ENCODE assay signal across 8 cellular contexts in genomic region chr1:175319112-175319911, GRCh38.
DNase-seq lines count a peak whose midpoint lies in the region; ATAC-seq and TF ChIP-seq lines count a peak whose summit lies in the region.

No MANE protein-coding gene starts in this region.

- intact Hi-C loops in naive thymus-derived CD4-positive, alpha-beta T cell (cut with micrococcal nuclease), result loop anchor here (1.0 to 10.0 kb wide), 9 partner anchors 22 to 754 kb away; no protein-coding TSS in a partner anchor

- H3K4me3 Mint-ChIP-seq in naive thymus-derived CD4-positive, alpha-beta T cell, result peak overlapping the region in 5 of 10 donors; percentile 8 to 44 (median 42)

- peaks cover 0 to 2% (median 0%) of the 10 kb centered on the region in 11 donors for H3K9me3 Mint-ChIP-seq in naive thymus-derived CD4-positive, alpha-beta T cell

- H3K27me3 ChIP-seq in NT2/D1 (ENCODE audit: insufficient read depth, insufficient read length), result no peaks in the 10 kb centered on the region
- H3K27me3 ChIP-seq in naive thymus-derived CD4-positive, alpha-beta T cell (ENCODE audit: control insufficient read depth in 2 of 2, insufficient read depth in 2 of 2, low read length in 2 of 2), result no peaks in the 10 kb centered on the region

- H3K4me3 ChIP-seq in AG04449 (ENCODE audit: low read depth, low read length), result no peak overlapping the region
- H3K4me3 ChIP-seq in NT2/D1 (ENCODE audit: insufficient read length, low read depth), result no peak overlapping the region
- H3K4me3 ChIP-seq in naive thymus-derived CD4-positive, alpha-beta T cell (ENCODE audit: low read length), result no peak overlapping the region

- CTCF ChIA-PET in AG04449 (lab: Yijun Ruan, JAX), result interaction anchor here (0.9 to 7.1 kb wide), 10 partner anchors 19 to 295 kb away, joined by 3 to 84 read pairs (median 6); no protein-coding TSS in a partner anchor
- CTCF ChIA-PET in naive thymus-derived CD4-positive, alpha-beta T cell (lab: Charles Lee), result interaction anchor here (0.6 to 10.1 kb wide), 16 partner anchors 10 to 175 kb away, joined by 3 to 182 read pairs (median 4); no protein-coding TSS in a partner anchor

- no peak overlapping the region for H3K9ac ChIP-seq in NT2/D1 (ENCODE audit: insufficient read length, low read depth)

- H3K36me3 Mint-ChIP-seq in naive thymus-derived CD4-positive, alpha-beta T cell, result no peaks in the 10 kb centered on the region

- peaks cover 3% of the 10 kb centered on the region for H3K4me1 ChIP-seq in NT2/D1 (ENCODE audit: insufficient read depth, insufficient read length)
- H3K4me1 ChIP-seq in naive thymus-derived CD4-positive, alpha-beta T cell (ENCODE audit: control insufficient read depth in 2 of 2, insufficient read depth in 2 of 2, low read length in 2 of 2), result peaks cover 4 to 5% of the 10 kb centered on the region in 2 donors

- POLR2A ChIA-PET in AG04449 (lab: Yijun Ruan, JAX), result no interaction called here
- POLR2A ChIA-PET in naive thymus-derived CD4-positive, alpha-beta T cell (lab: Charles Lee), result interaction anchor here (0.9 to 1.2 kb wide), 3 partner anchors 131 to 168 kb away, joined by 4 read pairs; no protein-coding TSS in a partner anchor

- H3K4me1 Mint-ChIP-seq in naive thymus-derived CD4-positive, alpha-beta T cell, result peaks cover 4 to 29% (median 18%) of the 10 kb centered on the region in 7 donors

- H3K36me3 ChIP-seq in NT2/D1 (ENCODE audit: insufficient read depth, insufficient read length, low read length), result no peaks in the 10 kb centered on the region
- no peaks in the 10 kb centered on the region for H3K36me3 ChIP-seq in naive thymus-derived CD4-positive, alpha-beta T cell (ENCODE audit: control insufficient read depth in 2 of 3, insufficient read depth in 3 of 3, low read length in 3 of 3)

- H3K9me3 ChIP-seq in NT2/D1 (ENCODE audit: insufficient read depth, low read length), result no peaks in the 10 kb centered on the region
- H3K9me3 ChIP-seq in naive thymus-derived CD4-positive, alpha-beta T cell (ENCODE audit: control insufficient read depth in 2 of 3, low read length in 3 of 3), result no peaks in the 10 kb centered on the region

- H3K27ac ChIP-seq in naive thymus-derived CD4-positive, alpha-beta T cell (ENCODE audit: low read depth, low read length), result no peak overlapping the region

- ATAC-seq in GM18511 (IDR thresholded peaks at IDR 0.05; ENCODE audit: unreplicated experiment), result peak; percentile 85
- ATAC-seq in HG03460 (IDR thresholded peaks at IDR 0.05; ENCODE audit: unreplicated experiment), result peak; percentile 76
- peak; percentile 82 for ATAC-seq in esophagus mucosa
- ATAC-seq in naive thymus-derived CD4-positive, alpha-beta T cell, result peak; percentile 91

- peaks cover 0 to 32% (median 7%) of the 10 kb centered on the region in 5 donors for H3K27me3 Mint-ChIP-seq in naive thymus-derived CD4-positive, alpha-beta T cell

- H3K27ac Mint-ChIP-seq in naive thymus-derived CD4-positive, alpha-beta T cell, result no peak overlapping the region

- peak; percentile 77 for TF ChIP-seq CTCF in AG04449 (IDR thresholded peaks at IDR 0.05; ENCODE audit: insufficient read depth, low read length, missing control alignments)

- DNase-seq in AG04449 (ENCODE audit: low read depth, low spot score) (peak; percentile 19), NT2/D1 (ENCODE audit: low read depth, low spot score) (peak; percentile 83)
- peak; percentile 71 for DNase-seq in activated CD8-positive, alpha-beta memory T cell treated with anti-CD3 and anti-CD28 coated beads, Interleukin-2, amount 50 U/mL, for 4 hours
- DNase-seq in naive thymus-derived CD4-positive, alpha-beta T cell, result peak; percentile 45 to 71 (median 62)
- peak; percentile 32 for DNase-seq in stimulated activated CD8-positive, alpha-beta memory T cell treated with anti-CD3 and anti-CD28 coated beads, Interleukin-7, amount 100 ng/mL, for 24 hours (ENCODE audit: low read depth)

Comparison
In these comparisons a context has a peak if more than half of its experiments do, and no peak if none do; other contexts are left out.
1. DNase-seq: peak in every context shown above with its lines; median percentile 83 in NT2/D1; 71 in activated CD8-positive, alpha-beta memory T cell treated with anti-CD3 and anti-CD28 coated beads, Interleukin-2, amount 50 U/mL, for 4 hours; 62 in naive thymus-derived CD4-positive, alpha-beta T cell; 32 in stimulated activated CD8-positive, alpha-beta memory T cell treated with anti-CD3 and anti-CD28 coated beads, Interleukin-7, amount 100 ng/mL, for 24 hours; 19 in AG04449.